In the genomic region with DNA sequence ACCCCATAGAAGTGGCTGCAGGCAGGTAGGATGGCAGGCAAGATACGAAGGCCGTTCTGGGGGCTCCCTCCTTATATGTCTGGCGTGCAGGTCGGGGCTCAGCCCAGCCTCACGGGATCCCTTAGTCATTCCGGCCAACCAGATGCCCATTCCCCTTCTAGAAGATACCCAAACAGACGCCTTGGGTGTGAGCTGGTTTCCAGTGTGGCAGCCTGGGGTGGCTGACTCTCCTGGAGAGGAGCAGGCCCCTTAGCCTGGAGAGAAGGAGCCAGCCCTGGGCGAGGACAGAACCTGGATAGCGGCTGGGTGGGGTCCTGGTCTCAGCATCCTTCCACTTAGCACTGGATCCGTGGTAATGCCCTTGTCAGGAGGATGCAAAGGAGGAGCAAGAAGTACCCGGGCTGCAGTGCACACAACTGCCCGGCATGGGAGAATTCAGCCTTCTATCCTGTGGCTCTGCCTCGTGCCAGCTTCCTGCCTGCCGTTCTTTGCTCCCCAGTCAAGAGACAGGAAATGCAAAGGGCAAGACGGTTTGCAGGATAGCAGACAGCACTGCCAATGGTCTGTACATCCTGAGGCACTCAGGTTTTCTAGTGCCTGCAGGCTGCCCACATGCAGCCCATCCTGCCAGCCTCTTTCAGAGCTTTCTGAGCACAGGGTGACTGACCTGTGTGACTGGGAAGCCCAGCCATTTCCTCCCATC, we compare ENCODE assay signal across 22 cellular contexts. TPM values are rescaled to one million over a fixed set of nuclear protein-coding genes. Genes with fewer than 3 reads are reported as not detected.
DNase-seq lines count a peak whose midpoint lies in the region; ATAC-seq and TF ChIP-seq lines count a peak whose summit lies in the region.
"Had no signal": no experiment of that assay in that cellular context is flagged by ENCODE, and none has a peak within 500 bp of the region (broad histone marks: within the 10 kb centered on the region; RNA-seq: fewer than 3 reads in every experiment).

No MANE protein-coding gene starts in this region.

- DNase-seq in DND-41 (peak; percentile 13), G401 (ENCODE audit: low spot score) (peak; percentile 48), NCI-H69 (lab: John Stamatoyannopoulos, UW) (peak; percentile 33), iris pigment epithelial cell (ENCODE audit: low read depth) (peak; percentile 7), thyroid gland (no peak), head of caudate nucleus (no peak)
- no peak for DNase-seq in naive thymus-derived CD8-positive, alpha-beta T cell
- DNase-seq: ACHN, AML-193, Caco-2, GF-D8, MV-4-11, NCI-H1436, NCI-H2029, NCI-H2171 treated with DMSO at 0.1 percent for 48 hours, NCI-H446 treated with DMSO at 0.1 percent for 48 hours, NCI-H82, PC-3, SJCRH30, SW 1271 had no signal

- peaks cover 0 to 18% (median 5%) of the 10 kb centered on the region in 5 donors for H3K27me3 Mint-ChIP-seq in naive thymus-derived CD8-positive, alpha-beta T cell

- TF ChIP-seq CTCF in DND-41 (IDR thresholded peaks at IDR 0.05; ENCODE audit: borderline replicate concordance, extremely low read depth, low read length, poor library complexity, severe bottlenecking) (no peak), thyroid gland (IDR thresholded peaks at IDR 0.05) (no peak)

- H3K9me3 ChIP-seq in DND-41 (ENCODE audit: insufficient read depth, low read length, severe bottlenecking) (no peaks in the 10 kb centered on the region), thyroid gland (no peaks in the 10 kb centered on the region)
- H3K9me3 ChIP-seq: Caco-2, HAP-1, SJCRH30 had no signal

- 82 to 90% methylated on average over 13 to 15 of the region's 15 CpGs for WGBS in thyroid gland, 2 donors

- POLR2A ChIA-PET in naive thymus-derived CD8-positive, alpha-beta T cell (lab: Charles Lee) = no interaction called here

- in situ Hi-C loops in G401 (cut with HindIII; ENCODE audit: low sequenced_read_pairs) = no loop called here

- H3K4me1 Mint-ChIP-seq in naive thymus-derived CD8-positive, alpha-beta T cell = peaks cover 4 to 10% (median 6%) of the 10 kb centered on the region in 4 donors

- no peaks in the 10 kb centered on the region for H3K79me2 ChIP-seq in DND-41 (ENCODE audit: insufficient read depth, low read length)

- H3K27ac ChIP-seq in DND-41 (ENCODE audit: low read length) (no peak overlapping the region), thyroid gland (no peak overlapping the region)
- H3K27ac ChIP-seq: SJCRH30 had no signal

- peak overlapping the region in 1 of 10 donors; percentile 44 for H3K27ac Mint-ChIP-seq in naive thymus-derived CD8-positive, alpha-beta T cell
- H3K27ac Mint-ChIP-seq: CD4-positive, CD25-positive, alpha-beta regulatory T cell had no signal

- H2AFZ ChIP-seq in DND-41 (ENCODE audit: low read depth, low read length) = no peak overlapping the region

- H3K36me3 Mint-ChIP-seq in naive thymus-derived CD8-positive, alpha-beta T cell = no peaks in the 10 kb centered on the region
- H3K36me3 Mint-ChIP-seq: CD4-positive, CD25-positive, alpha-beta regulatory T cell had no signal

- H3K9ac ChIP-seq in DND-41 (ENCODE audit: low read depth, low read length) = no peak overlapping the region

- H3K4me3 Mint-ChIP-seq in naive thymus-derived CD8-positive, alpha-beta T cell = no peak overlapping the region
- H3K4me3 Mint-ChIP-seq: CD4-positive, CD25-positive, alpha-beta regulatory T cell had no signal

- H4K20me1 ChIP-seq in DND-41 (ENCODE audit: insufficient read depth, low read length) = no peaks in the 10 kb centered on the region

- intact Hi-C loops in thyroid gland (cut with DNase I) = no loop called here
- intact Hi-C loops in head of caudate nucleus (cut with DNase I) = no loop called here

- ATAC-seq in DND-41 (ENCODE audit: insufficient read depth, low read depth) = peak; percentile 47; the same call in 2 of the 3 replicates
- ATAC-seq in naive thymus-derived CD8-positive, alpha-beta T cell = no peak
- ATAC-seq: PC-3 had no signal

- no peaks in the 10 kb centered on the region for H3K36me3 ChIP-seq in DND-41 (ENCODE audit: insufficient read depth, low read length)
- no peaks in the 10 kb centered on the region for H3K36me3 ChIP-seq in thyroid gland
- H3K36me3 ChIP-seq: HAP-1, SJCRH30 had no signal

- H3K27me3 ChIP-seq in DND-41 (ENCODE audit: insufficient read depth, low read length, poor library complexity) (peaks cover 3% of the 10 kb centered on the region), thyroid gland (no peaks in the 10 kb centered on the region)

- no peak overlapping the region for H3K4me2 ChIP-seq in DND-41 (ENCODE audit: insufficient read depth, low read length)

- H3K4me1 ChIP-seq in DND-41 (ENCODE audit: insufficient read depth, low read length) (0 out of 2 replicates have a peak, but pooled peaks cover 3% of the 10 kb centered on the region), thyroid gland (peaks cover 0 to 7% of the 10 kb centered on the region in 2 donors)
- H3K4me1 ChIP-seq: Caco-2, HAP-1, SJCRH30 had no signal

- no peak for TF ChIP-seq POLR2A in thyroid gland (IDR thresholded peaks at IDR 0.05)

- no peak overlapping the region for H3K4me3 ChIP-seq in DND-41 (ENCODE audit: low read depth in 1 of 2, low read length in 2 of 2)
- no peak overlapping the region for H3K4me3 ChIP-seq in thyroid gland (replicated peaks in 1 of 3)
- H3K4me3 ChIP-seq: HAP-1, SJCRH30 had no signal

- H3K9me3 Mint-ChIP-seq in naive thymus-derived CD8-positive, alpha-beta T cell = no peaks in the 10 kb centered on the region
- H3K9me3 Mint-ChIP-seq: CD4-positive, CD25-positive, alpha-beta regulatory T cell had no signal

RNA-seq across cellular contexts. Expression of gene WASF3, which starts 56.7 kb away (rescaled TPM):
- 5.7 and 7.7 TPM in 2 replicates for total RNA-seq in G401 (2014; rRNA removed; shearing (Covaris generic))
- 10 to 100 TPM; 41.0 to 56.1 (median 48.6) TPM for total RNA-seq in thyroid gland
- total RNA-seq in naive thymus-derived CD8-positive, alpha-beta T cell = under 1 TPM; 0.16 TPM
- polyA plus RNA-seq in naive thymus-derived CD8-positive, alpha-beta T cell = not detected
- total RNA-seq: Caco-2 had no signal
- polyA plus RNA-seq: CD4-positive, CD25-positive, alpha-beta regulatory T cell had no signal

Comparison
In these comparisons a context has a peak if more than half of its experiments do, and no peak if none do; other contexts are left out.
1. DNase-seq: peak in DND-41 (single experiment), G401 (single experiment), NCI-H69 (single experiment) and iris pigment epithelial cell (single experiment); none in thyroid gland (0 of 2), head of caudate nucleus (0 of 42) and naive thymus-derived CD8-positive, alpha-beta T cell (0 of 10).